Comparison of ENCODE assay signal across 15 cellular contexts in the genomic region with DNA sequence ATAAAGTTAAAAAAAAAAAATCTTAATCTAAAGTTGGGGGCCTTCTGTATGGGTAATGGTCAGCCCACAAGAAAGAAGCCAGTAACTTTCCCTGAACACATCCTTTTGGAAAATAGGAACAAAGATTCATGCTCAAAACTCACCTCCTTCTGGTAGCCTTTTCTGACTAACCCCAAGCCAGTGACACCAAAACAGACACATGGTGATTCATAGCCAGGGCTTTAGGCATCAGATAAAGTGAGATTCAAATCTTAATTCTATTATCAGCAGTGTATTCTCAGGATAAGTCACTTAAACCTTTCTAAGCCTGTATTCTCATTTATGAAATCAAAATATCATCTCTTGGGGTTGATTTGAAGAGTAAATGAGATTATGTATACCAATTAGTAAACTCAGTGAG.
"Had no signal": no experiment of that assay in that cellular context is flagged by ENCODE, and none has a peak within 500 bp of the region (broad histone marks: within the 10 kb centered on the region; RNA-seq: fewer than 3 reads in every experiment).

No MANE protein-coding gene starts in this region.

- ATAC-seq: activated CD4-positive, CD25-positive, alpha-beta regulatory T cell treated with anti-CD3 and anti-CD28 coated beads, Interleukin-2, amount 50 U/mL, for 24 hours; activated CD8-positive, alpha-beta memory T cell treated with anti-CD3 and anti-CD28 coated beads, Interleukin-2, amount 10 ng/mL, durations not matched to agents 7 days and 5 days; natural killer cell; stimulated activated naive B cell treated with anti-CD40 and anti-IgM and Interleukin-4, amounts not matched to agents 10 μg/mL and 1 μg/mL and 100 μg/mL, for 72 hours had no signal

- H3K27me3 Mint-ChIP-seq: activated CD8-positive, alpha-beta memory T cell treated with anti-CD3 and anti-CD28 coated beads, Interleukin-2, amount 10 ng/mL, durations not matched to agents 7 days and 5 days; memory B cell; stimulated activated naive B cell treated with anti-CD40 and anti-IgM and Interleukin-4, amounts not matched to agents 10 μg/mL and 1 μg/mL and 100 μg/mL, for 72 hours had no signal

- H3K4me3 ChIP-seq: cardiac muscle cell, colonic mucosa, left ventricle myocardium inferior, tibial artery had no signal

- H3K4me3 Mint-ChIP-seq: activated CD8-positive, alpha-beta memory T cell treated with anti-CD3 and anti-CD28 coated beads, Interleukin-2, amount 10 ng/mL, durations not matched to agents 7 days and 5 days; memory B cell; natural killer cell; stimulated activated naive B cell treated with anti-CD40 and anti-IgM and Interleukin-4, amounts not matched to agents 10 μg/mL and 1 μg/mL and 100 μg/mL, for 72 hours had no signal

- H3K9me3 ChIP-seq: colonic mucosa, left ventricle myocardium inferior, tibial artery had no signal

- H3K36me3 Mint-ChIP-seq: natural killer cell had no signal

- H3K27ac ChIP-seq: cardiac muscle cell, colonic mucosa, tibial artery had no signal

- H3K36me3 ChIP-seq: colonic mucosa had no signal

- H3K9me3 Mint-ChIP-seq: memory B cell; natural killer cell; stimulated activated naive B cell treated with anti-CD40 and anti-IgM and Interleukin-4, amounts not matched to agents 10 μg/mL and 1 μg/mL and 100 μg/mL, for 72 hours had no signal

- H3K27me3 ChIP-seq: cardiac muscle cell, colonic mucosa, tibial artery had no signal

- H3K27ac Mint-ChIP-seq: activated CD8-positive, alpha-beta memory T cell treated with anti-CD3 and anti-CD28 coated beads, Interleukin-2, amount 10 ng/mL, durations not matched to agents 7 days and 5 days; memory B cell; stimulated activated naive B cell treated with anti-CD40 and anti-IgM and Interleukin-4, amounts not matched to agents 10 μg/mL and 1 μg/mL and 100 μg/mL, for 72 hours had no signal

- DNase-seq: activated CD8-positive, alpha-beta memory T cell treated with anti-CD3 and anti-CD28 coated beads, Interleukin-2, amount 10 ng/mL, durations not matched to agents 7 days and 5 days; activated naive CD4-positive, alpha-beta T cell; colonic mucosa; foreskin melanocyte; left ventricle myocardium inferior; natural killer cell; posterior cingulate gyrus; stimulated activated CD4-positive, alpha-beta T cell treated with anti-CD3 and anti-CD28 coated beads, Interleukin-2, amount 100 ng/mL, for 48 hours; stimulated activated naive B cell treated with anti-CD40 and anti-IgM and Interleukin-4, amounts not matched to agents 10 μg/mL and 1 μg/mL and 100 μg/mL, for 72 hours; T-helper 1 cell; T1000 had no signal
